Comparison of ENCODE assay signal across 32 cellular contexts in the genomic region with DNA sequence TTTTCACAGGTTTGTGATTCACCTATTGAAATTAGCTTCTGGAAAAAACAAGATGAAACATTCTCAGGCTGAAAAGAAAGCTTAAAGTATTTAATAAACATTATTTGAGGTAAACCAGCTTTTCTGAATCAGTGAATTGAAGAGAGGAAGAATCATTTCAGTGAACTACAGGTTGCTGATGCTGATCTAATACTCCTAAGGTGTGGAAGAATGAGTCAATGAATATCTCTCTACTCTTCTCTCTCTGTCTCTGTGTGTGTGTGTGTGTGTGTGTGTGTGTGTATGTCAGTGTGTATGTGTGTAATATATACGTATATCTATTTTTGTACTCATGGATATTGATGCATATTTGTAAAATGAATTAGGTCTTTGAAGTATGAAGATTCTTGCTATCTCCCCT.
"Had no signal": no experiment of that assay in that cellular context is flagged by ENCODE, and none has a peak within 500 bp of the region (broad histone marks: within the 10 kb centered on the region; RNA-seq: fewer than 3 reads in every experiment).

No MANE protein-coding gene starts in this region.

- DNase-seq: activated CD4-positive, alpha-beta T cell treated with anti-CD3 and anti-CD28 coated beads for 1 hour; activated CD4-positive, alpha-beta T cell treated with anti-CD3 and anti-CD28 coated beads for 4 hours; activated CD4-positive, alpha-beta T cell treated with anti-CD3 and anti-CD28 coated beads, Interleukin-2, amount 10 ng/mL, durations not matched to agents 7 days and 5 days; activated CD4-positive, alpha-beta T cell treated with anti-CD3 and anti-CD28 coated beads, Interleukin-2, amount 50 U/mL, for 4 hours; activated CD8-positive, alpha-beta memory T cell treated with anti-CD3 and anti-CD28 coated beads, Interleukin-2, amount 10 ng/mL, durations not matched to agents 7 days and 5 days; activated CD8-positive, alpha-beta memory T cell treated with anti-CD3 and anti-CD28 coated beads, Interleukin-2, amount 50 U/mL, for 4 hours; activated CD8-positive, alpha-beta T cell treated with anti-CD3 and anti-CD28 coated beads, Interleukin-2, amount 10 ng/mL, durations not matched to agents 7 days and 5 days; activated effector memory CD4-positive, alpha-beta T cell treated with anti-CD3 and anti-CD28 coated beads, Interleukin-2, amount 50 U/mL, for 16 hours; activated naive CD4-positive, alpha-beta T cell treated with anti-CD3 and anti-CD28 coated beads for 36 hours; activated naive CD8-positive, alpha-beta T cell treated with anti-CD3 and anti-CD28 coated beads for 36 hours; activated naive CD8-positive, alpha-beta T cell treated with anti-CD3 and anti-CD28 coated beads, Interleukin-2, amount 50 U/mL, for 24 hours; activated T-cell treated with anti-CD3 and anti-CD28 coated beads, Interleukin-2, amount 50 U/mL, for 1 hour; activated T-cell treated with anti-CD3 and anti-CD28 coated beads, Interleukin-2, amount 50 U/mL, for 48 hours; adrenal gland; amygdala; aorta; body of pancreas; caudate nucleus; cortex of kidney; dermis blood vessel endothelial cell; effector CD4-positive, alpha-beta T cell; effector memory CD8-positive, alpha-beta T cell; foreskin fibroblast; glutamatergic neuron; heart left ventricle; T-helper 2 cell had no signal

- H3K4me3 ChIP-seq: adrenal gland, body of pancreas, heart left ventricle had no signal

- H3K36me3 ChIP-seq: adrenal gland, heart left ventricle had no signal

- H3K4me1 ChIP-seq: adrenal gland, body of pancreas, heart left ventricle had no signal

- H3K27me3 Mint-ChIP-seq: activated CD4-positive, alpha-beta T cell treated with anti-CD3 and anti-CD28 coated beads, Interleukin-2, amount 10 ng/mL, durations not matched to agents 7 days and 5 days; activated CD8-positive, alpha-beta memory T cell treated with anti-CD3 and anti-CD28 coated beads, Interleukin-2, amount 10 ng/mL, durations not matched to agents 7 days and 5 days; activated naive CD4-positive, alpha-beta T cell treated with anti-CD3 and anti-CD28 coated beads, Interleukin-2, amount 50 U/mL, for 24 hours; activated naive CD8-positive, alpha-beta T cell treated with anti-CD3 and anti-CD28 coated beads for 36 hours; activated naive CD8-positive, alpha-beta T cell treated with anti-CD3 and anti-CD28 coated beads, Interleukin-2, amount 50 U/mL, for 24 hours; effector memory CD8-positive, alpha-beta T cell had no signal

- H3K27ac ChIP-seq: adrenal gland, body of pancreas, epithelial cell of prostate, heart left ventricle had no signal

- ATAC-seq: activated CD8-positive, alpha-beta memory T cell treated with anti-CD3 and anti-CD28 coated beads, Interleukin-2, amount 10 ng/mL, durations not matched to agents 7 days and 5 days; activated CD8-positive, alpha-beta T cell treated with anti-CD3 and anti-CD28 coated beads, Interleukin-2, amount 10 ng/mL, durations not matched to agents 7 days and 5 days; activated naive CD8-positive, alpha-beta T cell treated with anti-CD3 and anti-CD28 coated beads, Interleukin-2, amount 50 U/mL, for 24 hours; body of pancreas; effector memory CD8-positive, alpha-beta T cell; heart left ventricle had no signal

- H3K4me3 Mint-ChIP-seq: activated CD4-positive, alpha-beta T cell treated with anti-CD3 and anti-CD28 coated beads, Interleukin-2, amount 10 ng/mL, durations not matched to agents 7 days and 5 days; activated CD8-positive, alpha-beta memory T cell treated with anti-CD3 and anti-CD28 coated beads, Interleukin-2, amount 10 ng/mL, durations not matched to agents 7 days and 5 days; activated CD8-positive, alpha-beta T cell treated with anti-CD3 and anti-CD28 coated beads, Interleukin-2, amount 10 ng/mL, durations not matched to agents 7 days and 5 days; activated naive CD4-positive, alpha-beta T cell treated with anti-CD3 and anti-CD28 coated beads for 36 hours; activated naive CD4-positive, alpha-beta T cell treated with anti-CD3 and anti-CD28 coated beads, Interleukin-2, amount 50 U/mL, for 24 hours; activated naive CD8-positive, alpha-beta T cell treated with anti-CD3 and anti-CD28 coated beads for 36 hours; activated naive CD8-positive, alpha-beta T cell treated with anti-CD3 and anti-CD28 coated beads, Interleukin-2, amount 50 U/mL, for 24 hours; activated T-helper 1 cell treated with anti-CD3 and anti-CD28 coated beads, Interleukin-12 subunit alpha, Interleukin-12 subunit beta, Interleukin-2, Interleukin-4 antibody, amounts not matched to agents 30 ng/mL and 10 ng/mL and 1 ng/mL, durations not matched to agents 14 hours and 24 hours and 36 hours; effector memory CD8-positive, alpha-beta T cell had no signal

- H3K4me1 Mint-ChIP-seq: activated CD4-positive, alpha-beta T cell treated with anti-CD3 and anti-CD28 coated beads, Interleukin-2, amount 10 ng/mL, durations not matched to agents 7 days and 5 days; activated CD8-positive, alpha-beta memory T cell treated with anti-CD3 and anti-CD28 coated beads, Interleukin-2, amount 10 ng/mL, durations not matched to agents 7 days and 5 days; activated naive CD4-positive, alpha-beta T cell treated with anti-CD3 and anti-CD28 coated beads, Interleukin-2, amount 50 U/mL, for 24 hours; activated naive CD8-positive, alpha-beta T cell treated with anti-CD3 and anti-CD28 coated beads for 36 hours; activated naive CD8-positive, alpha-beta T cell treated with anti-CD3 and anti-CD28 coated beads, Interleukin-2, amount 50 U/mL, for 24 hours had no signal

- H3K27ac Mint-ChIP-seq: activated CD4-positive, alpha-beta T cell treated with anti-CD3 and anti-CD28 coated beads, Interleukin-2, amount 10 ng/mL, durations not matched to agents 7 days and 5 days; activated CD8-positive, alpha-beta memory T cell treated with anti-CD3 and anti-CD28 coated beads, Interleukin-2, amount 10 ng/mL, durations not matched to agents 7 days and 5 days; activated CD8-positive, alpha-beta T cell treated with anti-CD3 and anti-CD28 coated beads, Interleukin-2, amount 10 ng/mL, durations not matched to agents 7 days and 5 days; activated naive CD4-positive, alpha-beta T cell treated with anti-CD3 and anti-CD28 coated beads for 36 hours; activated naive CD4-positive, alpha-beta T cell treated with anti-CD3 and anti-CD28 coated beads, Interleukin-2, amount 50 U/mL, for 24 hours; activated naive CD8-positive, alpha-beta T cell treated with anti-CD3 and anti-CD28 coated beads for 36 hours; activated naive CD8-positive, alpha-beta T cell treated with anti-CD3 and anti-CD28 coated beads, Interleukin-2, amount 50 U/mL, for 24 hours; activated T-helper 1 cell treated with anti-CD3 and anti-CD28 coated beads, Interleukin-12 subunit alpha, Interleukin-12 subunit beta, Interleukin-2, Interleukin-4 antibody, amounts not matched to agents 30 ng/mL and 10 ng/mL and 1 ng/mL, durations not matched to agents 14 hours and 24 hours and 36 hours; activated T-helper 2 cell treated with anti-CD3 and anti-CD28 coated beads, Interferon-gamma antibody, Interleukin-2, Interleukin-4, amounts not matched to agents 10 μg/mL and 5 μg/mL and 100 μg/mL, durations not matched to agents 14 hours and 24 hours and 36 hours; effector memory CD8-positive, alpha-beta T cell had no signal

- FAIRE-seq: colon, frontal cortex had no signal

- H3K9me3 Mint-ChIP-seq: activated CD4-positive, alpha-beta T cell treated with anti-CD3 and anti-CD28 coated beads, Interleukin-2, amount 10 ng/mL, durations not matched to agents 7 days and 5 days; activated naive CD4-positive, alpha-beta T cell treated with anti-CD3 and anti-CD28 coated beads for 36 hours; activated naive CD4-positive, alpha-beta T cell treated with anti-CD3 and anti-CD28 coated beads, Interleukin-2, amount 50 U/mL, for 24 hours; activated naive CD8-positive, alpha-beta T cell treated with anti-CD3 and anti-CD28 coated beads for 36 hours; activated naive CD8-positive, alpha-beta T cell treated with anti-CD3 and anti-CD28 coated beads, Interleukin-2, amount 50 U/mL, for 24 hours; activated T-helper 1 cell treated with anti-CD3 and anti-CD28 coated beads, Interleukin-12 subunit alpha, Interleukin-12 subunit beta, Interleukin-2, Interleukin-4 antibody, amounts not matched to agents 30 ng/mL and 10 ng/mL and 1 ng/mL, durations not matched to agents 14 hours and 24 hours and 36 hours; activated T-helper 2 cell treated with anti-CD3 and anti-CD28 coated beads, Interferon-gamma antibody, Interleukin-2, Interleukin-4, amounts not matched to agents 10 μg/mL and 5 μg/mL and 100 μg/mL, durations not matched to agents 14 hours and 24 hours and 36 hours had no signal

- H3K9me3 ChIP-seq: adrenal gland, body of pancreas, heart left ventricle had no signal

- H3K27me3 ChIP-seq: adrenal gland, body of pancreas, heart left ventricle had no signal
